Comparison of ENCODE assay signal across 18 cellular contexts in genomic region chr1:85448358-85448757, GRCh38. TPM values are rescaled to one million over a fixed set of nuclear protein-coding genes. Genes with fewer than 3 reads are reported as not detected.
A peak's percentile ranks its signal among the peaks of the same experiment; 100 is the strongest.
DNase-seq lines count a peak whose midpoint lies in the region; ATAC-seq, FAIRE-seq and TF ChIP-seq lines count a peak whose summit lies in the region.
"Had no signal": no experiment of that assay in that cellular context is flagged by ENCODE, and none has a peak within 500 bp of the region (broad histone marks: within the 10 kb centered on the region; RNA-seq: fewer than 3 reads in every experiment).

No MANE protein-coding gene starts in this region.

- H3K9me3 Mint-ChIP-seq in osteocyte (ENCODE audit: unreplicated experiment), result peaks cover 3% of the 10 kb centered on the region
- peaks cover 4% of the 10 kb centered on the region for H3K9me3 Mint-ChIP-seq in WTC11
- H3K9me3 Mint-ChIP-seq: activated CD4-positive, alpha-beta T cell treated with anti-CD3 and anti-CD28 coated beads, Interleukin-2, amount 10 ng/mL, durations not matched to agents 7 days and 5 days; activated naive CD4-positive, alpha-beta T cell treated with anti-CD3 and anti-CD28 coated beads, Interleukin-2, amount 50 U/mL, for 72 hours had no signal

- peak; percentile 27 for DNase-seq in COLO829 (ENCODE audit: low spot score)
- DNase-seq in MG63, result peak; percentile 36
- peak; percentile 86 for DNase-seq in fibroblast of pulmonary artery (ENCODE audit: low read depth)
- no peak for DNase-seq in osteocyte (ENCODE audit: extremely low spot score, unreplicated experiment)
- DNase-seq in activated naive CD4-positive, alpha-beta T cell treated with anti-CD3 and anti-CD28 coated beads, Interleukin-2, amount 50 U/mL, for 16 hours, result no peak
- no peak for DNase-seq in anterior cingulate cortex (lab: John Stamatoyannopoulos, UW)
- no peak for DNase-seq in HTR-8/SVneo (ENCODE audit: insufficient read length, low spot score)
- no peak for DNase-seq in WTC11 (ENCODE audit: low spot score)
- DNase-seq: activated CD4-positive, alpha-beta T cell treated with anti-CD3 and anti-CD28 coated beads, Interleukin-2, amount 10 ng/mL, durations not matched to agents 7 days and 5 days; DMS153; GOT3; naive thymus-derived CD4-positive, alpha-beta T cell; NCI-H1105; NCI-H2227 treated with DMSO at 0.1 percent for 48 hours; SHP77 treated with DMSO at 0.1 percent for 48 hours; stimulated activated CD4-positive, alpha-beta T cell treated with anti-CD3 and anti-CD28 coated beads, Interleukin-4, amount 100 ng/mL, for 1 hour; trophoblast cell had no signal

- H3K4me3 Mint-ChIP-seq in osteocyte (ENCODE audit: unreplicated experiment) (no peak overlapping the region), WTC11 (no peak overlapping the region)
- H3K4me3 Mint-ChIP-seq: activated CD4-positive, alpha-beta T cell treated with anti-CD3 and anti-CD28 coated beads, Interleukin-2, amount 10 ng/mL, durations not matched to agents 7 days and 5 days; naive thymus-derived CD4-positive, alpha-beta T cell had no signal

- H3K4me1 Mint-ChIP-seq in osteocyte (ENCODE audit: unreplicated experiment) (peaks cover 42% of the 10 kb centered on the region), WTC11 (peaks cover 26% of the 10 kb centered on the region)
- H3K4me1 Mint-ChIP-seq: activated CD4-positive, alpha-beta T cell treated with anti-CD3 and anti-CD28 coated beads, Interleukin-2, amount 10 ng/mL, durations not matched to agents 7 days and 5 days; naive thymus-derived CD4-positive, alpha-beta T cell had no signal

- POLR2A ChIA-PET in WTC11 (lab: Charles Lee), result interaction anchor here (0.6 kb wide), 1 partner anchor 17 kb away, joined by 3 read pairs; the partner anchor contains the start of gene DDAH1

- no peaks in the 10 kb centered on the region for H3K27me3 Mint-ChIP-seq in osteocyte (ENCODE audit: unreplicated experiment)
- no peaks in the 10 kb centered on the region for H3K27me3 Mint-ChIP-seq in WTC11 (ENCODE audit: low read depth)
- H3K27me3 Mint-ChIP-seq: activated CD4-positive, alpha-beta T cell treated with anti-CD3 and anti-CD28 coated beads, Interleukin-2, amount 10 ng/mL, durations not matched to agents 7 days and 5 days had no signal

- H3K36me3 ChIP-seq in MG63, result peaks cover 16% of the 10 kb centered on the region

- CTCF ChIA-PET in WTC11 (lab: Charles Lee), result no interaction called here

- no peaks in the 10 kb centered on the region for H3K9me3 ChIP-seq in MG63

- H3K4me3 ChIP-seq in MG63 (no peak overlapping the region), fibroblast of pulmonary artery (replicated peaks; ENCODE audit: low read depth, low read length) (no peak overlapping the region)

- no peak for FAIRE-seq in HTR-8/SVneo (lab: Jason Lieb, UNC)

- peaks cover 12% of the 10 kb centered on the region for H3K36me3 Mint-ChIP-seq in osteocyte (ENCODE audit: unreplicated experiment)
- peaks cover 3% of the 10 kb centered on the region; the same call in 1 of the 2 replicates for H3K36me3 Mint-ChIP-seq in WTC11
- H3K36me3 Mint-ChIP-seq: activated naive CD4-positive, alpha-beta T cell treated with anti-CD3 and anti-CD28 coated beads, Interleukin-2, amount 50 U/mL, for 72 hours; naive thymus-derived CD4-positive, alpha-beta T cell had no signal

- no peak for ATAC-seq in WTC11
- ATAC-seq: activated naive CD4-positive, alpha-beta T cell treated with anti-CD3 and anti-CD28 coated beads, Interleukin-2, amount 50 U/mL, for 72 hours; naive thymus-derived CD4-positive, alpha-beta T cell had no signal

- no peak for TF ChIP-seq CTCF in fibroblast of pulmonary artery (IDR thresholded peaks at IDR 0.05; ENCODE audit: low read length, missing control alignments)
- TF ChIP-seq CTCF in osteocyte (IDR thresholded peaks at IDR 0.05), result no peak
- TF ChIP-seq CTCF in WTC11 (IDR thresholded peaks at IDR 0.05), result no peak

- H3K27ac Mint-ChIP-seq in osteocyte (ENCODE audit: unreplicated experiment), result peak overlapping the region; percentile 72
- H3K27ac Mint-ChIP-seq in WTC11, result no peak overlapping the region
- H3K27ac Mint-ChIP-seq: activated CD4-positive, alpha-beta T cell treated with anti-CD3 and anti-CD28 coated beads, Interleukin-2, amount 10 ng/mL, durations not matched to agents 7 days and 5 days; activated naive CD4-positive, alpha-beta T cell treated with anti-CD3 and anti-CD28 coated beads, Interleukin-2, amount 50 U/mL, for 72 hours; naive thymus-derived CD4-positive, alpha-beta T cell had no signal

- H3K27me3 ChIP-seq in MG63, result no peaks in the 10 kb centered on the region

TF ChIP-seq in WTC11, 78 proteins besides CTCF, POLR2A, EP300 and RAD21:
- TF ChIP-seq ZNF671 (CRISPR knock-in tag; IDR thresholded peaks at IDR 0.05) (no peak), PRRX2 (CRISPR knock-in tag; IDR thresholded peaks at IDR 0.05) (no peak), CDX4 (CRISPR knock-in tag; IDR thresholded peaks at IDR 0.05; ENCODE audit: borderline replicate concordance) (no peak), ZNF425 (CRISPR knock-in tag; conservative IDR thresholded peaks at IDR 0.05) (no peak), SOX15 (CRISPR knock-in tag; IDR thresholded peaks at IDR 0.05) (no peak), NFYB (CRISPR knock-in tag; conservative IDR thresholded peaks at IDR 0.05; ENCODE audit: low read depth) (no peak), GTF2I (CRISPR knock-in tag; conservative IDR thresholded peaks at IDR 0.05) (no peak), CBFB (CRISPR knock-in tag; IDR thresholded peaks at IDR 0.05; ENCODE audit: low read depth) (no peak), ZNF512 (CRISPR knock-in tag; IDR thresholded peaks at IDR 0.05; ENCODE audit: borderline replicate concordance) (no peak), OVOL2 (CRISPR knock-in tag; IDR thresholded peaks at IDR 0.05; ENCODE audit: borderline replicate concordance) (no peak), ZMAT4 (CRISPR knock-in tag; IDR thresholded peaks at IDR 0.05) (no peak), ZBTB43 (CRISPR knock-in tag; IDR thresholded peaks at IDR 0.05) (no peak)
TF ChIP-seq in WTC11: peak in this region for 0.

RNA-seq across cellular contexts. Expression of gene DDAH1, which starts 16.6 kb away (rescaled TPM):
- total RNA-seq in MG63 (2014; rRNA removed; shearing (Covaris generic); ENCODE audit: low replicate concordance), result 18.2 and 20.8 TPM in 2 replicates
- total RNA-seq in osteocyte (40.8 and 46.8 TPM in 2 replicates), WTC11 (2021) (22.8 to 27.8 TPM (median 27.5 TPM) in 3 replicates)
- total RNA-seq: activated CD4-positive, alpha-beta T cell treated with anti-CD3 and anti-CD28 coated beads, Interleukin-2, amount 10 ng/mL, durations not matched to agents 7 days and 5 days; activated naive CD4-positive, alpha-beta T cell treated with anti-CD3 and anti-CD28 coated beads, Interleukin-2, amount 50 U/mL, for 72 hours had no signal

Comparison
In these comparisons a context has a peak if more than half of its experiments do, and no peak if none do; other contexts are left out.
1. DNase-seq: peak in COLO829 (single experiment), MG63 (single experiment) and fibroblast of pulmonary artery (single experiment); none in osteocyte (single experiment), activated naive CD4-positive, alpha-beta T cell treated with anti-CD3 and anti-CD28 coated beads, Interleukin-2, amount 50 U/mL, for 16 hours (single experiment), anterior cingulate cortex (0 of 58), HTR-8/SVneo (single experiment) and WTC11 (single experiment).